10 cellular contexts compared by ENCODE assay signal in genomic region chr19:35138305-35138799, GRCh38. TPM values are rescaled to one million over a fixed set of nuclear protein-coding genes. Genes with fewer than 3 reads are reported as not detected.
DNase-seq lines count a peak whose midpoint lies in the region; ATAC-seq, FAIRE-seq and TF ChIP-seq lines count a peak whose summit lies in the region.
"Had no signal": no experiment of that assay in that cellular context is flagged by ENCODE, and none has a peak within 500 bp of the region (broad histone marks: within the 10 kb centered on the region; RNA-seq: fewer than 3 reads in every experiment).

No MANE protein-coding gene starts in this region.

- H3K27ac ChIP-seq in caudate nucleus (ENCODE audit: low read depth, low read length) = peak overlapping the region; percentile 85
- H3K27ac ChIP-seq in HepG2 (ENCODE audit: extremely low read length, insufficient read depth, low read length) = peak overlapping the region; percentile 31
- peak overlapping the region; percentile 76 for H3K27ac ChIP-seq in subcutaneous abdominal adipose tissue (ENCODE audit: low read depth, low read length)
- H3K27ac ChIP-seq: foreskin keratinocyte had no signal

- peak overlapping the region; percentile 72; the same call in 1 of the 2 replicates for H3K9ac ChIP-seq in HepG2 (ENCODE audit: insufficient read depth, low read depth, low read length)
- peak overlapping the region in 1 of 5 donors; percentile 21 for H3K9ac ChIP-seq in subcutaneous abdominal adipose tissue (ENCODE audit: low read length in 5 of 5)

- H4K20me1 ChIP-seq in HepG2 (ENCODE audit: insufficient read depth, low read length) = no peaks in the 10 kb centered on the region

- peak overlapping the region; percentile 100 for H3K4me2 ChIP-seq in HepG2 (ENCODE audit: low read depth, low read length)

- H3K9me3 ChIP-seq in HepG2 (ENCODE audit: low read length) (no peaks in the 10 kb centered on the region), subcutaneous abdominal adipose tissue (ENCODE audit: control insufficient read depth in 5 of 5, low read length in 5 of 5) (no peaks in the 10 kb centered on the region)

- in situ Hi-C loops in HepG2 (cut with HindIII; ENCODE audit: extremely low pct_ligation_motif_present, low pct_unique_long_range_greater_than_20kb) = loop anchor here (5.0 kb wide), 1 partner anchor 71 kb away; no protein-coding TSS in a partner anchor

- peak in 1 of 2 experiments; percentile 63; a peak in 2 of 4 replicates for TF ChIP-seq POLR2A in HepG2 (IDR thresholded peaks at IDR 0.05; ENCODE audit: insufficient read depth in 1 of 2, low read depth in 2 of 2, low read length in 2 of 2)

- H3K4me1 ChIP-seq in HepG2 (ENCODE audit: insufficient read depth, low read length) (peaks cover 66% of the 10 kb centered on the region), subcutaneous abdominal adipose tissue (ENCODE audit: control insufficient read depth in 5 of 5, insufficient read depth in 5 of 5, low read length in 5 of 5) (peaks cover 6 to 70% (median 58%) of the 10 kb centered on the region in 5 donors)

- TF ChIP-seq CTCF in HepG2 (CRISPR knock-in tag; IDR thresholded peaks at IDR 0.05) = no peak

- H3K36me3 ChIP-seq in HepG2 (replicated peaks in 1 of 2; ENCODE audit: control insufficient read depth in 1 of 2, insufficient read depth in 2 of 2, low read length in 2 of 2) (no peaks in the 10 kb centered on the region), subcutaneous abdominal adipose tissue (ENCODE audit: control insufficient read depth in 5 of 5, insufficient read depth in 5 of 5, low read length in 5 of 5) (no peaks in the 10 kb centered on the region)

- CTCF ChIA-PET in HepG2 (lab: Yijun Ruan, JAX; ENCODE audit: low intra/inter-chr PET ratio, low total read pairs) = no interaction called here

- POLR2A ChIA-PET in HepG2 (lab: Yijun Ruan, JAX) = no interaction called here

- BruUV-seq in HepG2 (replicated peaks; lab: Mats Ljungman, UMichigan) = no TSS peak

- ATAC-seq in HepG2 (peak; percentile 3; the same call in 2 of the 3 replicates), GM21619 (IDR thresholded peaks at IDR 0.05; ENCODE audit: unreplicated experiment) (no peak), HG03354 (IDR thresholded peaks at IDR 0.05; ENCODE audit: poor library complexity, severe bottlenecking, unreplicated experiment) (no peak)
- ATAC-seq: foreskin keratinocyte had no signal

- TF ChIP-seq RAD21 in HepG2 (CRISPR knock-in tag; IDR thresholded peaks at IDR 0.05) = no peak

- no peaks in the 10 kb centered on the region; a peak in 1 of 5 replicates for H3K27me3 ChIP-seq in HepG2 (ENCODE audit: control insufficient read depth in 1 of 2, insufficient read depth in 2 of 2, low read length in 2 of 2)
- H3K27me3 ChIP-seq in subcutaneous abdominal adipose tissue (ENCODE audit: control insufficient read depth in 5 of 5, insufficient read depth in 4 of 5, low read length in 5 of 5) = peaks cover 0 to 3% (median 0%) of the 10 kb centered on the region in 5 donors

- H2AFZ ChIP-seq in HepG2 (ENCODE audit: low read length) = no peak overlapping the region

- no peak for FAIRE-seq in HepG2 (lab: Jason Lieb, UNC)

- WGBS in HepG2 (ENCODE audit: low lambda C conversion rate) = no CpG with 5 or more reads among the region's 14 CpGs

- no peak for TF ChIP-seq EP300 in HepG2 (IDR thresholded peaks at IDR 0.05; ENCODE audit: low read depth in 2 of 2, low read length in 2 of 2)
- TF ChIP-seq EP300 in HepG2 (CRISPR knock-in tag; IDR thresholded peaks at IDR 0.05; ENCODE audit: borderline replicate concordance) = no peak

- intact Hi-C loops in HepG2 (cut with micrococcal nuclease; ENCODE audit: unreplicated experiment) = no loop called here

- DNase-seq in caudate nucleus (lab: John Stamatoyannopoulos, UW) (peak in 6 of 61 donors; percentile 22 to 42 (median 36)), HepG2 (ENCODE audit: low spot score) (no peak), NCI-H345 treated with DMSO at 0.1 percent for 48 hours (lab: John Stamatoyannopoulos, UW; ENCODE audit: unreplicated experiment) (no peak)
- DNase-seq: CD4-positive, CD25-positive, alpha-beta regulatory T cell; foreskin keratinocyte; NCI-H1092 treated with DMSO at 0.1 percent for 48 hours had no signal

- no peaks in the 10 kb centered on the region for H3K79me2 ChIP-seq in HepG2 (ENCODE audit: insufficient read depth, low read length)

- H3K4me3 ChIP-seq in HepG2 (replicated peaks in 1 of 3; ENCODE audit: insufficient read depth in 1 of 3, low read depth in 2 of 3, low read length in 3 of 3) = peak overlapping the region; percentile 64 to 81 (median 68)
- peak overlapping the region in 3 of 5 donors; percentile 45 to 65 (median 55) for H3K4me3 ChIP-seq in subcutaneous abdominal adipose tissue (ENCODE audit: low read depth in 1 of 5, low read length in 5 of 5)

RNA-seq across cellular contexts. Expression of gene FXYD1, which starts 0.3 kb away (rescaled TPM):
- total RNA-seq in HepG2 (2016; rRNA removed; fragmentation: Illumina TruSeq; extraction: Trizol) = not detected in 2 replicates
- 0.81 TPM in 1 of 2 replicates, not detected in the other for total RNA-seq in HepG2 (2016; cell fraction: cytosol; rRNA removed; fragmentation: Illumina TruSeq; extraction: Trizol; ENCODE audit: low read depth)
- not detected in 2 replicates for total RNA-seq in HepG2 (2016; cell fraction: insoluble cytoplasmic fraction; rRNA removed; fragmentation: Illumina TruSeq; extraction: Trizol)
- total RNA-seq in HepG2 (2016; cell fraction: membrane; rRNA removed; fragmentation: Illumina TruSeq; extraction: Trizol) = 0.83 and 1.4 TPM in 2 replicates
- not detected in 2 replicates for total RNA-seq in HepG2 (2016; cell fraction: nucleus; rRNA removed; fragmentation: Illumina TruSeq; extraction: Trizol)
- 27.0 and 31.2 TPM in 2 replicates for polyA plus RNA-seq in HepG2 (2011; rRNA removed)
- polyA plus RNA-seq in HepG2 (2011; cell fraction: cytosol; rRNA removed) = 20.2 and 28.4 TPM in 2 replicates
- polyA plus RNA-seq in HepG2 (2011; cell fraction: nucleus; rRNA removed) = 60.9 and 88.5 TPM in 2 replicates
- 49.0 and 114 TPM in 2 replicates for polyA plus RNA-seq in HepG2 (2012)
- 1.3 and 2.3 TPM in 2 replicates for polyA plus RNA-seq in HepG2 (2016; cell fraction: cytosol; fragmentation: Illumina TruSeq; extraction: Trizol; ENCODE audit: low read depth)
- 1.1 and 1.5 TPM in 2 replicates for polyA plus RNA-seq in HepG2 (2016; cell fraction: insoluble cytoplasmic fraction; fragmentation: Illumina TruSeq; extraction: Trizol; ENCODE audit: low read depth)
- 0.93 and 1.2 TPM in 2 replicates for polyA plus RNA-seq in HepG2 (2016; cell fraction: membrane; fragmentation: Illumina TruSeq; extraction: Trizol; ENCODE audit: low read depth)
- polyA plus RNA-seq in HepG2 (2016; cell fraction: nucleus; fragmentation: Illumina TruSeq; extraction: Trizol; ENCODE audit: insufficient read depth, low read depth) = 1.4 and 1.7 TPM in 2 replicates
- polyA minus RNA-seq in HepG2 (2011; rRNA and poly(A)+ RNA removed; ENCODE audit: low replicate concordance) = 11.9 TPM in 1 of 2 replicates, not detected in the other
- 7.0 and 12.8 TPM in 2 replicates for polyA minus RNA-seq in HepG2 (2011; cell fraction: cytosol; rRNA and poly(A)+ RNA removed)
- 2.5 and 4.8 TPM in 2 replicates for polyA minus RNA-seq in HepG2 (2011; cell fraction: nucleus; rRNA and poly(A)+ RNA removed)

RNA-seq across cellular contexts. Expression of gene LGI4, which starts 3.5 kb away (rescaled TPM):
- total RNA-seq in HepG2 (2016; rRNA removed; fragmentation: Illumina TruSeq; extraction: Trizol) = not detected in 2 replicates
- total RNA-seq in HepG2 (2016; cell fraction: cytosol; rRNA removed; fragmentation: Illumina TruSeq; extraction: Trizol; ENCODE audit: low read depth) = not detected in 2 replicates
- not detected in 2 replicates for total RNA-seq in HepG2 (2016; cell fraction: insoluble cytoplasmic fraction; rRNA removed; fragmentation: Illumina TruSeq; extraction: Trizol)
- not detected in 2 replicates for total RNA-seq in HepG2 (2016; cell fraction: membrane; rRNA removed; fragmentation: Illumina TruSeq; extraction: Trizol)
- total RNA-seq in HepG2 (2016; cell fraction: nucleus; rRNA removed; fragmentation: Illumina TruSeq; extraction: Trizol) = not detected in 2 replicates
- polyA plus RNA-seq in HepG2 (2011; rRNA removed) = 2.8 and 4.2 TPM in 2 replicates
- 1.2 and 2.3 TPM in 2 replicates for polyA plus RNA-seq in HepG2 (2011; cell fraction: cytosol; rRNA removed)
- 19.3 and 20.3 TPM in 2 replicates for polyA plus RNA-seq in HepG2 (2011; cell fraction: nucleus; rRNA removed)
- polyA plus RNA-seq in HepG2 (2012) = 2.5 and 5.6 TPM in 2 replicates
- polyA plus RNA-seq in HepG2 (2016; cell fraction: cytosol; fragmentation: Illumina TruSeq; extraction: Trizol; ENCODE audit: low read depth) = not detected in 2 replicates
- not detected in 2 replicates for polyA plus RNA-seq in HepG2 (2016; cell fraction: insoluble cytoplasmic fraction; fragmentation: Illumina TruSeq; extraction: Trizol; ENCODE audit: low read depth)
- not detected in 2 replicates for polyA plus RNA-seq in HepG2 (2016; cell fraction: membrane; fragmentation: Illumina TruSeq; extraction: Trizol; ENCODE audit: low read depth)
- polyA plus RNA-seq in HepG2 (2016; cell fraction: nucleus; fragmentation: Illumina TruSeq; extraction: Trizol; ENCODE audit: insufficient read depth, low read depth) = not detected in 2 replicates
- 0.16 and 2.2 TPM in 2 replicates for polyA minus RNA-seq in HepG2 (2011; rRNA and poly(A)+ RNA removed; ENCODE audit: low replicate concordance)
- 0.59 and 0.88 TPM in 2 replicates for polyA minus RNA-seq in HepG2 (2011; cell fraction: cytosol; rRNA and poly(A)+ RNA removed)
- 0.39 and 1.5 TPM in 2 replicates for polyA minus RNA-seq in HepG2 (2011; cell fraction: nucleus; rRNA and poly(A)+ RNA removed)
- total RNA-seq: foreskin keratinocyte had no signal
- polyA plus RNA-seq: CD4-positive, CD25-positive, alpha-beta regulatory T cell had no signal

RNA-seq across cellular contexts. Expression of gene FXYD7, which starts 4.7 kb away (rescaled TPM):
- not detected in 2 replicates for total RNA-seq in HepG2 (2016; rRNA removed; fragmentation: Illumina TruSeq; extraction: Trizol)
- not detected in 2 replicates for total RNA-seq in HepG2 (2016; cell fraction: cytosol; rRNA removed; fragmentation: Illumina TruSeq; extraction: Trizol; ENCODE audit: low read depth)
- total RNA-seq in HepG2 (2016; cell fraction: insoluble cytoplasmic fraction; rRNA removed; fragmentation: Illumina TruSeq; extraction: Trizol) = not detected in 2 replicates
- total RNA-seq in HepG2 (2016; cell fraction: membrane; rRNA removed; fragmentation: Illumina TruSeq; extraction: Trizol) = not detected in 2 replicates
- not detected in 2 replicates for total RNA-seq in HepG2 (2016; cell fraction: nucleus; rRNA removed; fragmentation: Illumina TruSeq; extraction: Trizol)
- polyA plus RNA-seq in HepG2 (2011; rRNA removed) = 0.17 and 0.55 TPM in 2 replicates
- polyA plus RNA-seq in HepG2 (2011; cell fraction: cytosol; rRNA removed) = not detected in 2 replicates
- 2.3 and 3.0 TPM in 2 replicates for polyA plus RNA-seq in HepG2 (2011; cell fraction: nucleus; rRNA removed)
- 0.40 and 0.55 TPM in 2 replicates for polyA plus RNA-seq in HepG2 (2012)
- polyA plus RNA-seq in HepG2 (2016; cell fraction: cytosol; fragmentation: Illumina TruSeq; extraction: Trizol; ENCODE audit: low read depth) = not detected in 2 replicates
- not detected in 2 replicates for polyA plus RNA-seq in HepG2 (2016; cell fraction: insoluble cytoplasmic fraction; fragmentation: Illumina TruSeq; extraction: Trizol; ENCODE audit: low read depth)
- not detected in 2 replicates for polyA plus RNA-seq in HepG2 (2016; cell fraction: membrane; fragmentation: Illumina TruSeq; extraction: Trizol; ENCODE audit: low read depth)
- not detected in 2 replicates for polyA plus RNA-seq in HepG2 (2016; cell fraction: nucleus; fragmentation: Illumina TruSeq; extraction: Trizol; ENCODE audit: insufficient read depth, low read depth)
- polyA minus RNA-seq in HepG2 (2011; rRNA and poly(A)+ RNA removed; ENCODE audit: low replicate concordance) = 1.1 TPM in 1 of 2 replicates, not detected in the other
- not detected in 2 replicates for polyA minus RNA-seq in HepG2 (2011; cell fraction: cytosol; rRNA and poly(A)+ RNA removed)
- not detected in 2 replicates for polyA minus RNA-seq in HepG2 (2011; cell fraction: nucleus; rRNA and poly(A)+ RNA removed)

RNA-seq across cellular contexts. Expression of gene FXYD5, which starts 16.2 kb away (rescaled TPM):
- not detected in 2 replicates for total RNA-seq in HepG2 (2016; rRNA removed; fragmentation: Illumina TruSeq; extraction: Trizol)
- total RNA-seq in HepG2 (2016; cell fraction: cytosol; rRNA removed; fragmentation: Illumina TruSeq; extraction: Trizol; ENCODE audit: low read depth) = not detected in 2 replicates
- not detected in 2 replicates for total RNA-seq in HepG2 (2016; cell fraction: insoluble cytoplasmic fraction; rRNA removed; fragmentation: Illumina TruSeq; extraction: Trizol)
- not detected in 2 replicates for total RNA-seq in HepG2 (2016; cell fraction: membrane; rRNA removed; fragmentation: Illumina TruSeq; extraction: Trizol)
- not detected in 2 replicates for total RNA-seq in HepG2 (2016; cell fraction: nucleus; rRNA removed; fragmentation: Illumina TruSeq; extraction: Trizol)
- polyA plus RNA-seq in HepG2 (2011; rRNA removed) = 0.65 and 0.91 TPM in 2 replicates
- 1.2 TPM in 2 replicates for polyA plus RNA-seq in HepG2 (2011; cell fraction: cytosol; rRNA removed)
- 0.64 and 1.2 TPM in 2 replicates for polyA plus RNA-seq in HepG2 (2011; cell fraction: nucleus; rRNA removed)
- polyA plus RNA-seq in HepG2 (2012) = 1.1 and 2.2 TPM in 2 replicates
- polyA plus RNA-seq in HepG2 (2016; cell fraction: cytosol; fragmentation: Illumina TruSeq; extraction: Trizol; ENCODE audit: low read depth) = 0.53 and 0.72 TPM in 2 replicates
- polyA plus RNA-seq in HepG2 (2016; cell fraction: insoluble cytoplasmic fraction; fragmentation: Illumina TruSeq; extraction: Trizol; ENCODE audit: low read depth) = 0.29 TPM in 1 of 2 replicates, not detected in the other
- polyA plus RNA-seq in HepG2 (2016; cell fraction: membrane; fragmentation: Illumina TruSeq; extraction: Trizol; ENCODE audit: low read depth) = 0.47 TPM in 1 of 2 replicates, not detected in the other
- polyA plus RNA-seq in HepG2 (2016; cell fraction: nucleus; fragmentation: Illumina TruSeq; extraction: Trizol; ENCODE audit: insufficient read depth, low read depth) = 0.89 TPM in 1 of 2 replicates, not detected in the other
- polyA minus RNA-seq in HepG2 (2011; rRNA and poly(A)+ RNA removed; ENCODE audit: low replicate concordance) = 0.60 and 172 TPM in 2 replicates
- not detected in 2 replicates for polyA minus RNA-seq in HepG2 (2011; cell fraction: cytosol; rRNA and poly(A)+ RNA removed)
- not detected in 2 replicates for polyA minus RNA-seq in HepG2 (2011; cell fraction: nucleus; rRNA and poly(A)+ RNA removed)

RNA-seq across cellular contexts. Expression of gene FXYD3, which starts 22.7 kb away (rescaled TPM):
- not detected in 2 replicates for total RNA-seq in HepG2 (2016; rRNA removed; fragmentation: Illumina TruSeq; extraction: Trizol)
- total RNA-seq in HepG2 (2016; cell fraction: cytosol; rRNA removed; fragmentation: Illumina TruSeq; extraction: Trizol; ENCODE audit: low read depth) = not detected in 2 replicates
- total RNA-seq in HepG2 (2016; cell fraction: insoluble cytoplasmic fraction; rRNA removed; fragmentation: Illumina TruSeq; extraction: Trizol) = not detected in 2 replicates
- not detected in 2 replicates for total RNA-seq in HepG2 (2016; cell fraction: membrane; rRNA removed; fragmentation: Illumina TruSeq; extraction: Trizol)
- total RNA-seq in HepG2 (2016; cell fraction: nucleus; rRNA removed; fragmentation: Illumina TruSeq; extraction: Trizol) = not detected in 2 replicates
- polyA plus RNA-seq in HepG2 (2011; rRNA removed) = 4.9 and 5.5 TPM in 2 replicates
- 2.7 and 4.0 TPM in 2 replicates for polyA plus RNA-seq in HepG2 (2011; cell fraction: cytosol; rRNA removed)
- polyA plus RNA-seq in HepG2 (2011; cell fraction: nucleus; rRNA removed) = 3.8 and 4.8 TPM in 2 replicates
- polyA plus RNA-seq in HepG2 (2012) = 3.1 and 5.9 TPM in 2 replicates
- polyA plus RNA-seq in HepG2 (2016; cell fraction: cytosol; fragmentation: Illumina TruSeq; extraction: Trizol; ENCODE audit: low read depth) = not detected in 2 replicates
- not detected in 2 replicates for polyA plus RNA-seq in HepG2 (2016; cell fraction: insoluble cytoplasmic fraction; fragmentation: Illumina TruSeq; extraction: Trizol; ENCODE audit: low read depth)
- polyA plus RNA-seq in HepG2 (2016; cell fraction: membrane; fragmentation: Illumina TruSeq; extraction: Trizol; ENCODE audit: low read depth) = not detected in 2 replicates
- polyA plus RNA-seq in HepG2 (2016; cell fraction: nucleus; fragmentation: Illumina TruSeq; extraction: Trizol; ENCODE audit: insufficient read depth, low read depth) = not detected in 2 replicates
- 1.1 and 15.3 TPM in 2 replicates for polyA minus RNA-seq in HepG2 (2011; rRNA and poly(A)+ RNA removed; ENCODE audit: low replicate concordance)
- 0.99 TPM in 1 of 2 replicates, not detected in the other for polyA minus RNA-seq in HepG2 (2011; cell fraction: cytosol; rRNA and poly(A)+ RNA removed)
- polyA minus RNA-seq in HepG2 (2011; cell fraction: nucleus; rRNA and poly(A)+ RNA removed) = 2.6 TPM in 1 of 2 replicates, not detected in the other
- total RNA-seq: CD4-positive, CD25-positive, alpha-beta regulatory T cell; mononuclear cell had no signal
- polyA plus RNA-seq: CD4-positive, CD25-positive, alpha-beta regulatory T cell had no signal

Comparison
In these comparisons a context has a peak if more than half of its experiments do, and no peak if none do; other contexts are left out.
1. H3K27ac ChIP-seq: peak in every context shown above with its lines; median percentile 85 in caudate nucleus; 76 in subcutaneous abdominal adipose tissue; 31 in HepG2.